In the genomic region with DNA sequence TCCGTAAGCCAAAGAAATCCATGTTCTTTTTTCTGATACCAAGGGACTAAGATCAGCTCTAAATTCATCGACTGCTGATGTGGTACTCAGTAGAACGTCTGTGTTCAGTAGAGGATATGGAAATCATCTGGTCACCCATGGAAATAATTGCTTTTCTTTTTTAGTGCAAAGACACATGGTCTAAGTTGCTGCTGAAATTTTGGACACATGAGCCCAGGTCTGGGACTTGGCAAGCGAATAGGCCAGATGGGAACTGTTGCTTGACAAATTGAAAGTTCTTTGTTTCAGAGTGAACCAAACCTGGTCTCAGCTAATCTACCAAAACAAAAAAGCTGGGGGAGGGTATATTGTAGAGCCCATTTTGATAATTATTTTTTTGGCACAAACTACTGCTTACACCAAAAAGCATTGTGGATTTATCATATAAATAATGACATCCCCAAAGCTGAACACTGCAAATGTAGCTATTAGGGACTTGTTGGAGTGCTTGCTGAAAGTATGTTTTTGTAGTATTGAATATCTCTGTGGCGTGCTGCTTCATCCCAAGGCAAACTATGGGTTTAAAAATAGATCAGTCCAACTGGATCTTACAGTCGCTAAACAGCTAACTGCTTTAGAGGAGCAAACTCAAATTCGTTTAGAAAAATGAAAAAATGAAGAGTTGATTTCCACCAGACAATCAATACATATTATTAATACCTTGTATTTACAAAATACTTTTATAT, we compare ENCODE assay signal across 1 cellular context.
TF ChIP-seq lines count a peak whose summit lies in the region.

No MANE protein-coding gene starts in this region.

TF ChIP-seq in HepG2, 621 proteins besides CTCF, POLR2A, EP300 and RAD21 (continued from another document):
- TF ChIP-seq, protein P1, sequence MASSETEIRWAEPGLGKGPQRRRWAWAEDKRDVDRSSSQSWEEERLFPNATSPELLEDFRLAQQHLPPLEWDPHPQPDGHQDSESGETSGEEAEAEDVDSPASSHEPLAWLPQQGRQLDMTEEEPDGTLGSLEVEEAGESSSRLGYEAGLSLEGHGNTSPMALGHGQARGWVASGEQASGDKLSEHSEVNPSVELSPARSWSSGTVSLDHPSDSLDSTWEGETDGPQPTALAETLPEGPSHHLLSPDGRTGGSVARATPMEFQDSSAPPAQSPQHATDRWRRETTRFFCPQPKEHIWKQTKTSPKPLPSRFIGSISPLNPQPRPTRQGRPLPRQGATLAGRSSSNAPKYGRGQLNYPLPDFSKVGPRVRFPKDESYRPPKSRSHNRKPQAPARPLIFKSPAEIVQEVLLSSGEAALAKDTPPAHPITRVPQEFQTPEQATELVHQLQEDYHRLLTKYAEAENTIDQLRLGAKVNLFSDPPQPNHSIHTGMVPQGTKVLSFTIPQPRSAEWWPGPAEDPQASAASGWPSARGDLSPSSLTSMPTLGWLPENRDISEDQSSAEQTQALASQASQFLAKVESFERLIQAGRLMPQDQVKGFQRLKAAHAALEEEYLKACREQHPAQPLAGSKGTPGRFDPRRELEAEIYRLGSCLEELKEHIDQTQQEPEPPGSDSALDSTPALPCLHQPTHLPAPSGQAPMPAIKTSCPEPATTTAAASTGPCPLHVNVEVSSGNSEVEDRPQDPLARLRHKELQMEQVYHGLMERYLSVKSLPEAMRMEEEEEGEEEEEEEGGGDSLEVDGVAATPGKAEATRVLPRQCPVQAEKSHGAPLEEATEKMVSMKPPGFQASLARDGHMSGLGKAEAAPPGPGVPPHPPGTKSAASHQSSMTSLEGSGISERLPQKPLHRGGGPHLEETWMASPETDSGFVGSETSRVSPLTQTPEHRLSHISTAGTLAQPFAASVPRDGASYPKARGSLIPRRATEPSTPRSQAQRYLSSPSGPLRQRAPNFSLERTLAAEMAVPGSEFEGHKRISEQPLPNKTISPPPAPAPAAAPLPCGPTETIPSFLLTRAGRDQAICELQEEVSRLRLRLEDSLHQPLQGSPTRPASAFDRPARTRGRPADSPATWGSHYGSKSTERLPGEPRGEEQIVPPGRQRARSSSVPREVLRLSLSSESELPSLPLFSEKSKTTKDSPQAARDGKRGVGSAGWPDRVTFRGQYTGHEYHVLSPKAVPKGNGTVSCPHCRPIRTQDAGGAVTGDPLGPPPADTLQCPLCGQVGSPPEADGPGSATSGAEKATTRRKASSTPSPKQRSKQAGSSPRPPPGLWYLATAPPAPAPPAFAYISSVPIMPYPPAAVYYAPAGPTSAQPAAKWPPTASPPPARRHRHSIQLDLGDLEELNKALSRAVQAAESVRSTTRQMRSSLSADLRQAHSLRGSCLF (CRISPR knock-in tag; IDR thresholded peaks at IDR 0.05; ENCODE audit: borderline replicate concordance), result no peak
- TF ChIP-seq, protein P2, sequence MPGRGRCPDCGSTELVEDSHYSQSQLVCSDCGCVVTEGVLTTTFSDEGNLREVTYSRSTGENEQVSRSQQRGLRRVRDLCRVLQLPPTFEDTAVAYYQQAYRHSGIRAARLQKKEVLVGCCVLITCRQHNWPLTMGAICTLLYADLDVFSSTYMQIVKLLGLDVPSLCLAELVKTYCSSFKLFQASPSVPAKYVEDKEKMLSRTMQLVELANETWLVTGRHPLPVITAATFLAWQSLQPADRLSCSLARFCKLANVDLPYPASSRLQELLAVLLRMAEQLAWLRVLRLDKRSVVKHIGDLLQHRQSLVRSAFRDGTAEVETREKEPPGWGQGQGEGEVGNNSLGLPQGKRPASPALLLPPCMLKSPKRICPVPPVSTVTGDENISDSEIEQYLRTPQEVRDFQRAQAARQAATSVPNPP (CRISPR knock-in tag; IDR thresholded peaks at IDR 0.05), result no peak
- TF ChIP-seq ARNTL (CRISPR knock-in tag; IDR thresholded peaks at IDR 0.05), result no peak
- TF ChIP-seq REPIN1 (CRISPR knock-in tag; IDR thresholded peaks at IDR 0.05; ENCODE audit: borderline replicate concordance, low read depth), result no peak
- no peak for TF ChIP-seq SPEN (CRISPR knock-in tag; IDR thresholded peaks at IDR 0.05; ENCODE audit: low read depth)
- TF ChIP-seq, protein P3, sequence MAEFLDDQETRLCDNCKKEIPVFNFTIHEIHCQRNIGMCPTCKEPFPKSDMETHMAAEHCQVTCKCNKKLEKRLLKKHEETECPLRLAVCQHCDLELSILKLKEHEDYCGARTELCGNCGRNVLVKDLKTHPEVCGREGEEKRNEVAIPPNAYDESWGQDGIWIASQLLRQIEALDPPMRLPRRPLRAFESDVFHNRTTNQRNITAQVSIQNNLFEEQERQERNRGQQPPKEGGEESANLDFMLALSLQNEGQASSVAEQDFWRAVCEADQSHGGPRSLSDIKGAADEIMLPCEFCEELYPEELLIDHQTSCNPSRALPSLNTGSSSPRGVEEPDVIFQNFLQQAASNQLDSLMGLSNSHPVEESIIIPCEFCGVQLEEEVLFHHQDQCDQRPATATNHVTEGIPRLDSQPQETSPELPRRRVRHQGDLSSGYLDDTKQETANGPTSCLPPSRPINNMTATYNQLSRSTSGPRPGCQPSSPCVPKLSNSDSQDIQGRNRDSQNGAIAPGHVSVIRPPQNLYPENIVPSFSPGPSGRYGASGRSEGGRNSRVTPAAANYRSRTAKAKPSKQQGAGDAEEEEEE (CRISPR knock-in tag; IDR thresholded peaks at IDR 0.05; ENCODE audit: borderline replicate concordance), result no peak
- TF ChIP-seq RNF2 (conservative IDR thresholded peaks at IDR 0.05; ENCODE audit: low read depth), result no peak
- TF ChIP-seq, protein P4, sequence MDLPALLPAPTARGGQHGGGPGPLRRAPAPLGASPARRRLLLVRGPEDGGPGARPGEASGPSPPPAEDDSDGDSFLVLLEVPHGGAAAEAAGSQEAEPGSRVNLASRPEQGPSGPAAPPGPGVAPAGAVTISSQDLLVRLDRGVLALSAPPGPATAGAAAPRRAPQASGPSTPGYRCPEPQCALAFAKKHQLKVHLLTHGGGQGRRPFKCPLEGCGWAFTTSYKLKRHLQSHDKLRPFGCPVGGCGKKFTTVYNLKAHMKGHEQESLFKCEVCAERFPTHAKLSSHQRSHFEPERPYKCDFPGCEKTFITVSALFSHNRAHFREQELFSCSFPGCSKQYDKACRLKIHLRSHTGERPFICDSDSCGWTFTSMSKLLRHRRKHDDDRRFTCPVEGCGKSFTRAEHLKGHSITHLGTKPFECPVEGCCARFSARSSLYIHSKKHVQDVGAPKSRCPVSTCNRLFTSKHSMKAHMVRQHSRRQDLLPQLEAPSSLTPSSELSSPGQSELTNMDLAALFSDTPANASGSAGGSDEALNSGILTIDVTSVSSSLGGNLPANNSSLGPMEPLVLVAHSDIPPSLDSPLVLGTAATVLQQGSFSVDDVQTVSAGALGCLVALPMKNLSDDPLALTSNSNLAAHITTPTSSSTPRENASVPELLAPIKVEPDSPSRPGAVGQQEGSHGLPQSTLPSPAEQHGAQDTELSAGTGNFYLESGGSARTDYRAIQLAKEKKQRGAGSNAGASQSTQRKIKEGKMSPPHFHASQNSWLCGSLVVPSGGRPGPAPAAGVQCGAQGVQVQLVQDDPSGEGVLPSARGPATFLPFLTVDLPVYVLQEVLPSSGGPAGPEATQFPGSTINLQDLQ (CRISPR knock-in tag; IDR thresholded peaks at IDR 0.05), result no peak
- TF ChIP-seq TP53 (CRISPR knock-in tag; conservative IDR thresholded peaks at IDR 0.05), result no peak
- TF ChIP-seq MAFG (CRISPR knock-in tag; IDR thresholded peaks at IDR 0.05), result no peak
- TF ChIP-seq, protein P5, sequence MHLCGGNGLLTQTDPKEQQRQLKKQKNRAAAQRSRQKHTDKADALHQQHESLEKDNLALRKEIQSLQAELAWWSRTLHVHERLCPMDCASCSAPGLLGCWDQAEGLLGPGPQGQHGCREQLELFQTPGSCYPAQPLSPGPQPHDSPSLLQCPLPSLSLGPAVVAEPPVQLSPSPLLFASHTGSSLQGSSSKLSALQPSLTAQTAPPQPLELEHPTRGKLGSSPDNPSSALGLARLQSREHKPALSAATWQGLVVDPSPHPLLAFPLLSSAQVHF (CRISPR knock-in tag; IDR thresholded peaks at IDR 0.05), result no peak
- no peak for TF ChIP-seq ZNF891 (CRISPR knock-in tag; IDR thresholded peaks at IDR 0.05)
- TF ChIP-seq, protein P6, sequence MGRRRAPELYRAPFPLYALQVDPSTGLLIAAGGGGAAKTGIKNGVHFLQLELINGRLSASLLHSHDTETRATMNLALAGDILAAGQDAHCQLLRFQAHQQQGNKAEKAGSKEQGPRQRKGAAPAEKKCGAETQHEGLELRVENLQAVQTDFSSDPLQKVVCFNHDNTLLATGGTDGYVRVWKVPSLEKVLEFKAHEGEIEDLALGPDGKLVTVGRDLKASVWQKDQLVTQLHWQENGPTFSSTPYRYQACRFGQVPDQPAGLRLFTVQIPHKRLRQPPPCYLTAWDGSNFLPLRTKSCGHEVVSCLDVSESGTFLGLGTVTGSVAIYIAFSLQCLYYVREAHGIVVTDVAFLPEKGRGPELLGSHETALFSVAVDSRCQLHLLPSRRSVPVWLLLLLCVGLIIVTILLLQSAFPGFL (CRISPR knock-in tag; IDR thresholded peaks at IDR 0.05), result no peak
- no peak for TF ChIP-seq HDAC1 (CRISPR knock-in tag; IDR thresholded peaks at IDR 0.05)
- TF ChIP-seq, protein P7, sequence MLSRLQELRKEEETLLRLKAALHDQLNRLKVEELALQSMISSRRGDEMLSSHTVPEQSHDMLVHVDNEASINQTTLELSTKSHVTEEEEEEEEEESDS (CRISPR knock-in tag; IDR thresholded peaks at IDR 0.05; ENCODE audit: borderline replicate concordance), result no peak
